In genomic region chr10:110357252-110357780, GRCh38 we compare ENCODE assay signal across 1 cellular context.
A peak's percentile ranks its signal among the peaks of the same experiment; 100 is the strongest.
TF ChIP-seq lines count a peak whose summit lies in the region.

No MANE protein-coding gene starts in this region.

TF ChIP-seq in GM12878, 131 proteins besides CTCF, POLR2A, EP300 and RAD21 (continued from another document and continues in another):
- TF ChIP-seq NKRF (conservative IDR thresholded peaks at IDR 0.05) (no peak; the same call in 1 of the 2 replicates), ZNF24 (IDR thresholded peaks at IDR 0.05) (no peak), RELB (IDR thresholded peaks at IDR 0.05; ENCODE audit: low read depth) (no peak; the same call in 1 of the 2 replicates), RUNX3 (IDR thresholded peaks at IDR 0.05; ENCODE audit: low read length) (no peak), MTA2 (IDR thresholded peaks at IDR 0.05; ENCODE audit: low read depth) (no peak), PML (IDR thresholded peaks at IDR 0.05; ENCODE audit: low read length) (no peak), NFIC (IDR thresholded peaks at IDR 0.05; ENCODE audit: low read depth, low read length) (no peak), MTA3 (IDR thresholded peaks at IDR 0.05; ENCODE audit: borderline replicate concordance, low read length) (no peak), EZH2 (IDR thresholded peaks at IDR 0.05; ENCODE audit: borderline replicate concordance, control insufficient read depth, low read depth, low read length) (no peak), RBBP5 (conservative IDR thresholded peaks at IDR 0.05) (no peak), BHLHE40 (IDR thresholded peaks at IDR 0.05; ENCODE audit: borderline replicate concordance in 1 of 2, low read depth in 2 of 2, low read length in 1 of 2) (peak; percentile 96 to 97), EGR1 (IDR thresholded peaks at IDR 0.05; ENCODE audit: borderline replicate concordance in 1 of 2, low read depth in 2 of 2, low read length in 2 of 2) (peak in 1 of 2 experiments; percentile 76; a peak in 2 of 3 replicates), ZBTB40 (IDR thresholded peaks at IDR 0.05; ENCODE audit: borderline replicate concordance) (no peak), RFX5 (IDR thresholded peaks at IDR 0.05; ENCODE audit: low read depth, low read length) (no peak), SPI1 (IDR thresholded peaks at IDR 0.05; ENCODE audit: borderline replicate concordance, insufficient read depth, low read depth, low read length) (no peak), GABPA (IDR thresholded peaks at IDR 0.05; ENCODE audit: low read depth) (no peak), MYB (IDR thresholded peaks at IDR 0.05; ENCODE audit: borderline replicate concordance, low read depth, low read length) (0 out of 2 replicates have a peak, but pooled peaks have one; percentile 55), SMARCA5 (IDR thresholded peaks at IDR 0.05) (peak; percentile 6; the same call in 1 of the 2 replicates), DPF2 (IDR thresholded peaks at IDR 0.05) (no peak; the same call in 1 of the 2 replicates), ZNF592 (IDR thresholded peaks at IDR 0.05) (no peak; the same call in 1 of the 2 replicates), JUND (IDR thresholded peaks at IDR 0.05; ENCODE audit: low read depth, low read length) (0 out of 2 replicates have a peak, but pooled peaks have one; percentile 44), TAF1 (IDR thresholded peaks at IDR 0.05; ENCODE audit: borderline replicate concordance, low read depth, low read length) (no peak), CBFB (IDR thresholded peaks at IDR 0.05; ENCODE audit: low read depth) (no peak), ZBTB4 (CRISPR knock-in tag; IDR thresholded peaks at IDR 0.05) (no peak), NRF1 (conservative IDR thresholded peaks at IDR 0.05; ENCODE audit: low read depth, low read length) (no peak), SRF (IDR thresholded peaks at IDR 0.05; ENCODE audit: low read depth in 2 of 2, low read length in 2 of 2) (no peak), PAX5 (IDR thresholded peaks at IDR 0.05; ENCODE audit: borderline replicate concordance, low read depth, low read length) (peak; percentile 68), KLF5 (IDR thresholded peaks at IDR 0.05; ENCODE audit: partially characterized antibody) (no peak), SUZ12 (IDR thresholded peaks at IDR 0.05; ENCODE audit: unreplicated experiment) (no peak), PAX8 (IDR thresholded peaks at IDR 0.05) (no peak), IKZF1 (conservative IDR thresholded peaks at IDR 0.05) (no peak; the same call in 1 of the 2 replicates), BACH1 (IDR thresholded peaks at IDR 0.05; ENCODE audit: borderline replicate concordance) (no peak; the same call in none of the 2 replicates)
- TF ChIP-seq, protein P1, sequence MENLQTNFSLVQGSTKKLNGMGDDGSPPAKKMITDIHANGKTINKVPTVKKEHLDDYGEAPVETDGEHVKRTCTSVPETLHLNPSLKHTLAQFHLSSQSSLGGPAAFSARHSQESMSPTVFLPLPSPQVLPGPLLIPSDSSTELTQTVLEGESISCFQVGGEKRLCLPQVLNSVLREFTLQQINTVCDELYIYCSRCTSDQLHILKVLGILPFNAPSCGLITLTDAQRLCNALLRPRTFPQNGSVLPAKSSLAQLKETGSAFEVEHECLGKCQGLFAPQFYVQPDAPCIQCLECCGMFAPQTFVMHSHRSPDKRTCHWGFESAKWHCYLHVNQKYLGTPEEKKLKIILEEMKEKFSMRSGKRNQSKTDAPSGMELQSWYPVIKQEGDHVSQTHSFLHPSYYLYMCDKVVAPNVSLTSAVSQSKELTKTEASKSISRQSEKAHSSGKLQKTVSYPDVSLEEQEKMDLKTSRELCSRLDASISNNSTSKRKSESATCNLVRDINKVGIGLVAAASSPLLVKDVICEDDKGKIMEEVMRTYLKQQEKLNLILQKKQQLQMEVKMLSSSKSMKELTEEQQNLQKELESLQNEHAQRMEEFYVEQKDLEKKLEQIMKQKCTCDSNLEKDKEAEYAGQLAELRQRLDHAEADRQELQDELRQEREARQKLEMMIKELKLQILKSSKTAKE (IDR thresholded peaks at IDR 0.05; ENCODE audit: low read depth, poor library complexity, severe bottlenecking), result peak; percentile 52
- TF ChIP-seq, protein P2, sequence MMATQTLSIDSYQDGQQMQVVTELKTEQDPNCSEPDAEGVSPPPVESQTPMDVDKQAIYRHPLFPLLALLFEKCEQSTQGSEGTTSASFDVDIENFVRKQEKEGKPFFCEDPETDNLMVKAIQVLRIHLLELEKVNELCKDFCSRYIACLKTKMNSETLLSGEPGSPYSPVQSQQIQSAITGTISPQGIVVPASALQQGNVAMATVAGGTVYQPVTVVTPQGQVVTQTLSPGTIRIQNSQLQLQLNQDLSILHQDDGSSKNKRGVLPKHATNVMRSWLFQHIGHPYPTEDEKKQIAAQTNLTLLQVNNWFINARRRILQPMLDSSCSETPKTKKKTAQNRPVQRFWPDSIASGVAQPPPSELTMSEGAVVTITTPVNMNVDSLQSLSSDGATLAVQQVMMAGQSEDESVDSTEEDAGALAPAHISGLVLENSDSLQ (IDR thresholded peaks at IDR 0.05), result no peak; the same call in none of the 2 replicates
- TF ChIP-seq, protein P3, sequence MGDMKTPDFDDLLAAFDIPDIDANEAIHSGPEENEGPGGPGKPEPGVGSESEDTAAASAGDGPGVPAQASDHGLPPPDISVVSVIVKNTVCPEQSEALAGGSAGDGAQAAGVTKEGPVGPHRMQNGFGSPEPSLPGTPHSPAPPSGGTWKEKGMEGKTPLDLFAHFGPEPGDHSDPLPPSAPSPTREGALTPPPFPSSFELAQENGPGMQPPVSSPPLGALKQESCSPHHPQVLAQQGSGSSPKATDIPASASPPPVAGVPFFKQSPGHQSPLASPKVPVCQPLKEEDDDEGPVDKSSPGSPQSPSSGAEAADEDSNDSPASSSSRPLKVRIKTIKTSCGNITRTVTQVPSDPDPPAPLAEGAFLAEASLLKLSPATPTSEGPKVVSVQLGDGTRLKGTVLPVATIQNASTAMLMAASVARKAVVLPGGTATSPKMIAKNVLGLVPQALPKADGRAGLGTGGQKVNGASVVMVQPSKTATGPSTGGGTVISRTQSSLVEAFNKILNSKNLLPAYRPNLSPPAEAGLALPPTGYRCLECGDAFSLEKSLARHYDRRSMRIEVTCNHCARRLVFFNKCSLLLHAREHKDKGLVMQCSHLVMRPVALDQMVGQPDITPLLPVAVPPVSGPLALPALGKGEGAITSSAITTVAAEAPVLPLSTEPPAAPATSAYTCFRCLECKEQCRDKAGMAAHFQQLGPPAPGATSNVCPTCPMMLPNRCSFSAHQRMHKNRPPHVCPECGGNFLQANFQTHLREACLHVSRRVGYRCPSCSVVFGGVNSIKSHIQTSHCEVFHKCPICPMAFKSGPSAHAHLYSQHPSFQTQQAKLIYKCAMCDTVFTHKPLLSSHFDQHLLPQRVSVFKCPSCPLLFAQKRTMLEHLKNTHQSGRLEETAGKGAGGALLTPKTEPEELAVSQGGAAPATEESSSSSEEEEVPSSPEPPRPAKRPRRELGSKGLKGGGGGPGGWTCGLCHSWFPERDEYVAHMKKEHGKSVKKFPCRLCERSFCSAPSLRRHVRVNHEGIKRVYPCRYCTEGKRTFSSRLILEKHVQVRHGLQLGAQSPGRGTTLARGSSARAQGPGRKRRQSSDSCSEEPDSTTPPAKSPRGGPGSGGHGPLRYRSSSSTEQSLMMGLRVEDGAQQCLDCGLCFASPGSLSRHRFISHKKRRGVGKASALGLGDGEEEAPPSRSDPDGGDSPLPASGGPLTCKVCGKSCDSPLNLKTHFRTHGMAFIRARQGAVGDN (IDR thresholded peaks at IDR 0.05), result 0 out of 2 replicates have a peak, but pooled peaks have one; percentile 53
